Comparison of ENCODE assay signal across 12 cellular contexts in the genomic region with DNA sequence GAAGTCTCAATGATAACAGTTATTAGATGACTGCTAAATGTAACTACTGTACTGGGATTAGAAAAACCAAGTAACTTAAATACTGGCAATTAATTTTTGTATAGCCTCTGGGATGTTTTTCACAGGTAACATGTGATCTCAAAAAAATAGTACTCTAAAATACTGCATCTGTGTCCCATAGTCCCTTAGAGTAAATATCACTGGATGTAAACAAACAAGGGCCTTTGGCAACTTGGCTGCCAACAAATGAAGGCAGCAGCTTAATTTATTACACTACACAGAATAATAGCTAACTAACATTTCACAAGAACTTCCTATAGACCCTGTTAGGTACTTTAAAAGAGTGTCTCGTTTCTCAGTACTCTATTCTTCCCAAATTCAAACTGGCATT. TPM values are rescaled to one million over a fixed set of nuclear protein-coding genes. Genes with fewer than 3 reads are reported as not detected.
A peak's percentile ranks its signal among the peaks of the same experiment; 100 is the strongest.
DNase-seq lines count a peak whose midpoint lies in the region; ATAC-seq and TF ChIP-seq lines count a peak whose summit lies in the region.
"Had no signal": no experiment of that assay in that cellular context is flagged by ENCODE, and none has a peak within 500 bp of the region (broad histone marks: within the 10 kb centered on the region; RNA-seq: fewer than 3 reads in every experiment).

No MANE protein-coding gene starts in this region.

- no peak overlapping the region for H3K4me3 ChIP-seq in parathyroid adenoma (ENCODE audit: low read depth, low read length)
- H3K4me3 ChIP-seq: transverse colon had no signal

- no peaks in the 10 kb centered on the region for H3K27me3 ChIP-seq in parathyroid adenoma (ENCODE audit: control insufficient read depth, insufficient read depth, low read length)
- H3K27me3 ChIP-seq: transverse colon had no signal

- H3K4me1 ChIP-seq in parathyroid adenoma: peaks cover 21% of the 10 kb centered on the region

- no peaks in the 10 kb centered on the region for H3K9me3 ChIP-seq in parathyroid adenoma (ENCODE audit: control insufficient read depth, low read length)
- H3K9me3 ChIP-seq: transverse colon had no signal

- no peaks in the 10 kb centered on the region for H3K36me3 ChIP-seq in parathyroid adenoma (ENCODE audit: control insufficient read depth, insufficient read depth, low read length)
- H3K36me3 ChIP-seq: transverse colon had no signal

- no peaks in the 10 kb centered on the region for H3K9me3 Mint-ChIP-seq in activated CD4-positive, alpha-beta T cell treated with anti-CD3 and anti-CD28 coated beads, Interleukin-2, amount 10 ng/mL, durations not matched to agents 24 days and 14 days
- H3K9me3 Mint-ChIP-seq in activated T-helper 17 cell treated with anti-CD3 and anti-CD28 coated beads, Interleukin-2, amount 50 U/mL, for 72 hours: no peaks in the 10 kb centered on the region

- H3K36me3 Mint-ChIP-seq in activated CD4-positive, alpha-beta T cell treated with anti-CD3 and anti-CD28 coated beads, Interleukin-2, amount 10 ng/mL, durations not matched to agents 24 days and 14 days (ENCODE audit: low read depth): peaks cover 7% of the 10 kb centered on the region
- H3K36me3 Mint-ChIP-seq in activated T-helper 17 cell treated with anti-CD3 and anti-CD28 coated beads, Interleukin-2, amount 50 U/mL, for 72 hours (ENCODE audit: low read depth): no peaks in the 10 kb centered on the region

- no peaks in the 10 kb centered on the region for H3K27me3 Mint-ChIP-seq in activated CD4-positive, alpha-beta T cell treated with anti-CD3 and anti-CD28 coated beads, Interleukin-2, amount 10 ng/mL, durations not matched to agents 24 days and 14 days
- no peaks in the 10 kb centered on the region for H3K27me3 Mint-ChIP-seq in activated T-helper 17 cell treated with anti-CD3 and anti-CD28 coated beads, Interleukin-2, amount 50 U/mL, for 72 hours

- intact Hi-C loops in activated CD4-positive, alpha-beta T cell treated with anti-CD3 and anti-CD28 coated beads, Interleukin-2, amount 10 ng/mL, durations not matched to agents 24 days and 14 days (cut with micrococcal nuclease): no loop called here

- peak overlapping the region; percentile 21 for H3K27ac Mint-ChIP-seq in activated CD4-positive, alpha-beta T cell treated with anti-CD3 and anti-CD28 coated beads, Interleukin-2, amount 10 ng/mL, durations not matched to agents 24 days and 14 days
- peak overlapping the region; percentile 71 for H3K27ac Mint-ChIP-seq in activated T-helper 17 cell treated with anti-CD3 and anti-CD28 coated beads, Interleukin-2, amount 50 U/mL, for 72 hours

- H3K4me1 Mint-ChIP-seq in activated CD4-positive, alpha-beta T cell treated with anti-CD3 and anti-CD28 coated beads, Interleukin-2, amount 10 ng/mL, durations not matched to agents 24 days and 14 days: peaks cover 57% of the 10 kb centered on the region
- H3K4me1 Mint-ChIP-seq in activated T-helper 17 cell treated with anti-CD3 and anti-CD28 coated beads, Interleukin-2, amount 50 U/mL, for 72 hours: peaks cover 7% of the 10 kb centered on the region

- peak overlapping the region; percentile 5 for H3K27ac ChIP-seq in parathyroid adenoma

- H3K9ac ChIP-seq in parathyroid adenoma: no peak overlapping the region

- H3K79me2 ChIP-seq in parathyroid adenoma: peaks cover 20% of the 10 kb centered on the region

- peak overlapping the region; percentile 59 for H3K4me3 Mint-ChIP-seq in activated CD4-positive, alpha-beta T cell treated with anti-CD3 and anti-CD28 coated beads, Interleukin-2, amount 10 ng/mL, durations not matched to agents 24 days and 14 days
- peak overlapping the region; percentile 56 for H3K4me3 Mint-ChIP-seq in activated T-helper 17 cell treated with anti-CD3 and anti-CD28 coated beads, Interleukin-2, amount 50 U/mL, for 72 hours

- H2AFZ ChIP-seq in parathyroid adenoma: no peak overlapping the region

- no peak overlapping the region for H3K4me2 ChIP-seq in parathyroid adenoma (ENCODE audit: low read length)

- TF ChIP-seq CTCF in parathyroid adenoma (IDR thresholded peaks at IDR 0.05): no peak

- peak; percentile 40 for DNase-seq in activated CD4-positive, alpha-beta T cell treated with anti-CD3 and anti-CD28 coated beads, Interleukin-2, amount 10 ng/mL, durations not matched to agents 24 days and 14 days
- DNase-seq in activated CD4-positive, alpha-beta T cell treated with anti-CD3 and anti-CD28 coated beads for 4 hours: no peak
- DNase-seq in SW 1271 (lab: John Stamatoyannopoulos, UW) (no peak), AML-193 (lab: John Stamatoyannopoulos, UW) (no peak)
- DNase-seq: NCI-H2171 treated with DMSO at 0.1 percent for 48 hours, transverse colon had no signal

- ATAC-seq in GM21737 (IDR thresholded peaks at IDR 0.05; ENCODE audit: unreplicated experiment): peak; percentile 10
- ATAC-seq in activated T-helper 17 cell treated with anti-CD3 and anti-CD28 coated beads, Interleukin-2, amount 50 U/mL, for 72 hours (replicated peaks): no peak
- no peak for ATAC-seq in GM18873 (IDR thresholded peaks at IDR 0.05; ENCODE audit: low FRiP score, unreplicated experiment)
- ATAC-seq: Panc1, sciatic nerve had no signal

RNA-seq across cellular contexts. Expression of gene ARHGAP18, which starts 14.0 kb away (rescaled TPM):
- 3.2 and 3.8 TPM in 2 replicates for total RNA-seq in activated CD4-positive, alpha-beta T cell treated with anti-CD3 and anti-CD28 coated beads, Interleukin-2, amount 10 ng/mL, durations not matched to agents 24 days and 14 days
- total RNA-seq in activated T-helper 17 cell treated with anti-CD3 and anti-CD28 coated beads, Interleukin-2, amount 50 U/mL, for 72 hours: 1 to 10 TPM; 7.9 to 9.5 TPM
